Comparison of ENCODE assay signal across 11 cellular contexts in genomic region chr18:31042391-31043181, GRCh38. TPM values are rescaled to one million over a fixed set of nuclear protein-coding genes. Genes with fewer than 3 reads are reported as not detected.
DNase-seq lines count a peak whose midpoint lies in the region; ATAC-seq and TF ChIP-seq lines count a peak whose summit lies in the region.
"Had no signal": no experiment of that assay in that cellular context is flagged by ENCODE, and none has a peak within 500 bp of the region (broad histone marks: within the 10 kb centered on the region; RNA-seq: fewer than 3 reads in every experiment).

TSS of gene DSC3 (minus strand) at chr18:31042742. CDS start at chr18:31042660, 82 bp downstream.

- H3K9ac ChIP-seq in liver (ENCODE audit: low read depth in 1 of 2, low read length in 2 of 2), result no peak within 1 kb of the TSS

- DNase-seq in activated CD4-positive, alpha-beta T cell treated with anti-CD3 and anti-CD28 coated beads, Interleukin-2, amount 10 ng/mL, durations not matched to agents 24 days and 14 days, result no peak
- no peak for DNase-seq in activated CD4-positive, alpha-beta T cell treated with anti-CD3 and anti-CD28 coated beads, Interleukin-2, amount 10 ng/mL, durations not matched to agents 7 days and 5 days
- DNase-seq in breast epithelium (ENCODE audit: low spot score in 2 of 2) (peak in 1 of 2 donors; percentile 53), tibial nerve (ENCODE audit: low spot score in 2 of 2) (no peak), activated gamma-delta T cell treated with Interleukin-2 at 50 U/mL for 16 hours (no peak)
- DNase-seq: stimulated activated CD4-positive, alpha-beta T cell treated with anti-CD3 and anti-CD28 coated beads, Interleukin-4, amount 100 ng/mL, for 4 hours had no signal

- TF ChIP-seq POLR2A in breast epithelium (IDR thresholded peaks at IDR 0.05) (no peak), tibial nerve (IDR thresholded peaks at IDR 0.05) (no peak)

- H3K36me3 ChIP-seq in breast epithelium (no peaks in the 10 kb centered on the region), liver (ENCODE audit: control insufficient read depth in 4 of 4, insufficient read depth in 3 of 4, low read depth in 1 of 4, low read length in 3 of 4) (no peaks in the 10 kb centered on the region), tibial nerve (no peaks in the 10 kb centered on the region)

- 4% methylated on average over 74 of the region's 74 CpGs for WGBS in liver
- WGBS in tibial nerve, 2 donors, result 1 to 2% methylated on average over 50 to 67 of the region's 74 CpGs

- H3K36me3 Mint-ChIP-seq in activated CD4-positive, alpha-beta T cell treated with anti-CD3 and anti-CD28 coated beads, Interleukin-2, amount 10 ng/mL, durations not matched to agents 24 days and 14 days (ENCODE audit: low read depth), result peaks cover 3% of the 10 kb centered on the region
- H3K36me3 Mint-ChIP-seq in activated CD4-positive, alpha-beta T cell treated with anti-CD3 and anti-CD28 coated beads, Interleukin-2, amount 10 ng/mL, durations not matched to agents 7 days and 5 days (ENCODE audit: low read depth), result no peaks in the 10 kb centered on the region

- POLR2A ChIA-PET in activated CD4-positive, alpha-beta T cell treated with anti-CD3 and anti-CD28 coated beads, Interleukin-2, amount 10 ng/mL, durations not matched to agents 7 days and 5 days (lab: Charles Lee), result no interaction called here

- peak within 1 kb of the TSS; percentile 81 to 84 for H3K27ac ChIP-seq in breast epithelium
- H3K27ac ChIP-seq in liver (ENCODE audit: low read depth in 1 of 2, low read length in 2 of 2), result no peak within 1 kb of the TSS
- H3K27ac ChIP-seq in tibial nerve, result peak within 1 kb of the TSS in 1 of 4 donors; percentile 45

- CTCF ChIA-PET in activated CD4-positive, alpha-beta T cell treated with anti-CD3 and anti-CD28 coated beads, Interleukin-2, amount 10 ng/mL, durations not matched to agents 7 days and 5 days (lab: Charles Lee), result no interaction called here

- peaks cover 8% of the 10 kb centered on the region for H3K9me3 Mint-ChIP-seq in activated CD4-positive, alpha-beta T cell treated with anti-CD3 and anti-CD28 coated beads, Interleukin-2, amount 10 ng/mL, durations not matched to agents 24 days and 14 days
- no peaks in the 10 kb centered on the region for H3K9me3 Mint-ChIP-seq in activated CD4-positive, alpha-beta T cell treated with anti-CD3 and anti-CD28 coated beads, Interleukin-2, amount 10 ng/mL, durations not matched to agents 7 days and 5 days

- no peak for TF ChIP-seq EP300 in tibial nerve (IDR thresholded peaks at IDR 0.05)

- intact Hi-C loops in activated CD4-positive, alpha-beta T cell treated with anti-CD3 and anti-CD28 coated beads, Interleukin-2, amount 10 ng/mL, durations not matched to agents 24 days and 14 days (cut with micrococcal nuclease), result no loop called here
- intact Hi-C loops in breast epithelium (cut with DNase I; ENCODE audit: low total_unique reads), result no loop called here

- H3K4me3 Mint-ChIP-seq in activated CD4-positive, alpha-beta T cell treated with anti-CD3 and anti-CD28 coated beads, Interleukin-2, amount 10 ng/mL, durations not matched to agents 24 days and 14 days, result no peak within 1 kb of the TSS
- H3K4me3 Mint-ChIP-seq in activated CD4-positive, alpha-beta T cell treated with anti-CD3 and anti-CD28 coated beads, Interleukin-2, amount 10 ng/mL, durations not matched to agents 7 days and 5 days, result no peak within 1 kb of the TSS

- H3K4me3 ChIP-seq in breast epithelium, result peak within 1 kb of the TSS; percentile 20 to 70 (median 55)
- peak within 1 kb of the TSS; percentile 11 to 45 (median 36) for H3K4me3 ChIP-seq in liver (ENCODE audit: low read depth in 1 of 3, low read length in 3 of 3)
- peak within 1 kb of the TSS; percentile 1 to 49 (median 27) for H3K4me3 ChIP-seq in tibial nerve

- no peak for TF ChIP-seq RAD21 in liver (IDR thresholded peaks at IDR 0.05)

- H3K27me3 Mint-ChIP-seq in activated CD4-positive, alpha-beta T cell treated with anti-CD3 and anti-CD28 coated beads, Interleukin-2, amount 10 ng/mL, durations not matched to agents 24 days and 14 days, result peaks cover 36% of the 10 kb centered on the region
- H3K27me3 Mint-ChIP-seq in activated CD4-positive, alpha-beta T cell treated with anti-CD3 and anti-CD28 coated beads, Interleukin-2, amount 10 ng/mL, durations not matched to agents 7 days and 5 days, result peaks cover 41% of the 10 kb centered on the region

- no peaks in the 10 kb centered on the region for H3K9me3 ChIP-seq in breast epithelium
- H3K9me3 ChIP-seq in liver (ENCODE audit: control insufficient read depth in 4 of 4, low read length in 3 of 4), result peaks cover 0 to 11% (median under 1%) of the 10 kb centered on the region in 4 donors
- no peaks in the 10 kb centered on the region for H3K9me3 ChIP-seq in tibial nerve

- ATAC-seq in HG03280 (IDR thresholded peaks at IDR 0.05; ENCODE audit: unreplicated experiment) (no peak), HG02642 (IDR thresholded peaks at IDR 0.05; ENCODE audit: poor library complexity, unreplicated experiment) (no peak)

- H3K4me1 ChIP-seq in breast epithelium (no peaks in the 10 kb centered on the region), liver (ENCODE audit: control insufficient read depth in 4 of 4, insufficient read depth in 4 of 4, low read length in 3 of 4) (peaks cover 19 to 24% (median 20%) of the 10 kb centered on the region in 4 donors), tibial nerve (peaks cover 0 to 26% (median 0%) of the 10 kb centered on the region in 4 donors)

- H3K27ac Mint-ChIP-seq in activated CD4-positive, alpha-beta T cell treated with anti-CD3 and anti-CD28 coated beads, Interleukin-2, amount 10 ng/mL, durations not matched to agents 24 days and 14 days, result peak within 1 kb of the TSS; percentile 65
- H3K27ac Mint-ChIP-seq in activated CD4-positive, alpha-beta T cell treated with anti-CD3 and anti-CD28 coated beads, Interleukin-2, amount 10 ng/mL, durations not matched to agents 7 days and 5 days, result no peak within 1 kb of the TSS
- H3K27ac Mint-ChIP-seq: activated T-helper 2 cell treated with anti-CD3 and anti-CD28 coated beads, Interferon-gamma antibody, Interleukin-2, Interleukin-4, amounts not matched to agents 10 μg/mL and 5 μg/mL and 100 μg/mL, durations not matched to agents 14 hours and 24 hours and 36 hours had no signal

- H3K27me3 ChIP-seq in breast epithelium, result peaks cover 0 to 41% of the 10 kb centered on the region in 2 donors
- H3K27me3 ChIP-seq in liver (ENCODE audit: control insufficient read depth in 4 of 4, insufficient read depth in 4 of 4, low read length in 3 of 4), result peaks cover 0 to 30% (median 11%) of the 10 kb centered on the region in 4 donors
- peaks cover 0 to 54% of the 10 kb centered on the region in 2 donors for H3K27me3 ChIP-seq in tibial nerve

- no peaks in the 10 kb centered on the region for H3K4me1 Mint-ChIP-seq in activated CD4-positive, alpha-beta T cell treated with anti-CD3 and anti-CD28 coated beads, Interleukin-2, amount 10 ng/mL, durations not matched to agents 24 days and 14 days
- H3K4me1 Mint-ChIP-seq in activated CD4-positive, alpha-beta T cell treated with anti-CD3 and anti-CD28 coated beads, Interleukin-2, amount 10 ng/mL, durations not matched to agents 7 days and 5 days, result peaks cover 6% of the 10 kb centered on the region

- TF ChIP-seq CTCF in breast epithelium (IDR thresholded peaks at IDR 0.05), result no peak
- TF ChIP-seq CTCF in liver (IDR thresholded peaks at IDR 0.05; ENCODE audit: low read depth, low read length, missing input control), result no peak
- TF ChIP-seq CTCF in tibial nerve (IDR thresholded peaks at IDR 0.05), result no peak

TF ChIP-seq in liver, 16 proteins besides CTCF, POLR2A, EP300 and RAD21:
- no peak for TF ChIP-seq SP1 (IDR thresholded peaks at IDR 0.05)

RNA-seq across cellular contexts. Expression of gene DSC3, which starts in this region (rescaled TPM):
- not detected in 2 replicates for total RNA-seq in activated CD4-positive, alpha-beta T cell treated with anti-CD3 and anti-CD28 coated beads, Interleukin-2, amount 10 ng/mL, durations not matched to agents 24 days and 14 days
- not detected for total RNA-seq in activated CD4-positive, alpha-beta T cell treated with anti-CD3 and anti-CD28 coated beads, Interleukin-2, amount 10 ng/mL, durations not matched to agents 7 days and 5 days
- total RNA-seq in breast epithelium, result 10 to 100 TPM in 2 of 3 donors, not detected in 1; 17.0 to 54.3 TPM
- total RNA-seq in liver, result under 1 TPM; under 0.01 to 0.05 TPM
- polyA plus RNA-seq in liver, result under 1 TPM in 1 of 2 donors, not detected in 1; 0.06 TPM
- 10 to 100 TPM in 2 of 4 donors, 1 to 10 TPM in 2; 5.1 to 12.4 (median 8.9) TPM for total RNA-seq in tibial nerve
- total RNA-seq: activated T-helper 2 cell treated with anti-CD3 and anti-CD28 coated beads, Interferon-gamma antibody, Interleukin-2, Interleukin-4, amounts not matched to agents 10 μg/mL and 5 μg/mL and 100 μg/mL, durations not matched to agents 14 hours and 24 hours and 36 hours had no signal
- polyA plus RNA-seq: BJ had no signal

Comparison
In these comparisons a context has a peak if more than half of its experiments do, and no peak if none do; other contexts are left out.
1. H3K27ac ChIP-seq: peak in breast epithelium (2 of 2); none in liver (0 of 2).
2. Peak in every context shown above with its lines, with median percentiles within 50 percentile points of each other: H3K4me3 ChIP-seq.